ENCODE assay signal across 1 cellular context in the genomic region with DNA sequence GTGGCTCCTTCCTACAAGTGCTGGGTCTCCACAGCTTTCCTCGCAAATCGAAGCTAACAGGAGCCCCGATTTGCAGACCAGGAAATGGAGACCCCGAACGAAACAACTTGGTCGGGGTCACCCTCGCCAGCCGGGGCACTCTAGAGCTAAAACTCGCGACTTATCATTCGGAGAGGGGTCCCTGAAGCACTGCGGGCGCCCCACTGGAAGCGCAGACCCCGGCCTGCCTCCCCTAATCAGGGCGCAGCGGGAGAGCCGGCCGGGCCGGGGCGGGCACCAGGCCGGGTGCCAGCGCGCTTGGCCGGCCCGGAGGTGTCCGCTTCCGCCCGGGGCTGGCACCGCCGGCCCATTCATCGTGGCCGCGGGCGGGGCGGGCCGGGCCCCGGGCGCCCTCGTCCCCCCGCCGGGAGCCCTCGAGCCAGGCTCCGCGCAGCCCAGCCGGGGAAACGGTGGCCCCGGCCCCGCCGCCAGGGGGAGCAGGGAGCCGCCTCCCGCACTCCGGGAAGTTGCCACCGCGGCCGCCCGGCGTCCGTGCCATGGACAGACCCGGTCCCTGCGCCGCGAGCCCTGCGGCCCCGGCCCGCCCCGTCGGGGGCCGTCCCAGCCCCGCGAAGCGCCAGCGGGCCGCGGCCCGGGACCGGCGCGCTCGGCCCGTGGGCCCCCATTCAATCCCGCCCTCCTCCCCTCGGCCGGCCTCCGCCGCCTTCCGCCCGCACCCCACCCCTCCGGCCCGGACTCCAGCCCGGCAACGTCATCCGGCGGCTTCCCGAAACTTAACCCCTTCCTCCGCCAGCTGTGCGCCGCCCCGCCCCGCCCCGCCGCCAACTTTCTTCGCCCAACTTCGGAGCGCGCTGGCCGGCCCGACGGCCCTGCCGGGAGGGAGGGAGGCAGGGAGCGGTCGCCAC.
TF ChIP-seq lines count a peak whose summit lies in the region.

No MANE protein-coding gene starts in this region.

TF ChIP-seq in HepG2, 621 proteins besides CTCF, POLR2A, EP300 and RAD21 (continued from another document and continues in another):
- TF ChIP-seq, protein P1, sequence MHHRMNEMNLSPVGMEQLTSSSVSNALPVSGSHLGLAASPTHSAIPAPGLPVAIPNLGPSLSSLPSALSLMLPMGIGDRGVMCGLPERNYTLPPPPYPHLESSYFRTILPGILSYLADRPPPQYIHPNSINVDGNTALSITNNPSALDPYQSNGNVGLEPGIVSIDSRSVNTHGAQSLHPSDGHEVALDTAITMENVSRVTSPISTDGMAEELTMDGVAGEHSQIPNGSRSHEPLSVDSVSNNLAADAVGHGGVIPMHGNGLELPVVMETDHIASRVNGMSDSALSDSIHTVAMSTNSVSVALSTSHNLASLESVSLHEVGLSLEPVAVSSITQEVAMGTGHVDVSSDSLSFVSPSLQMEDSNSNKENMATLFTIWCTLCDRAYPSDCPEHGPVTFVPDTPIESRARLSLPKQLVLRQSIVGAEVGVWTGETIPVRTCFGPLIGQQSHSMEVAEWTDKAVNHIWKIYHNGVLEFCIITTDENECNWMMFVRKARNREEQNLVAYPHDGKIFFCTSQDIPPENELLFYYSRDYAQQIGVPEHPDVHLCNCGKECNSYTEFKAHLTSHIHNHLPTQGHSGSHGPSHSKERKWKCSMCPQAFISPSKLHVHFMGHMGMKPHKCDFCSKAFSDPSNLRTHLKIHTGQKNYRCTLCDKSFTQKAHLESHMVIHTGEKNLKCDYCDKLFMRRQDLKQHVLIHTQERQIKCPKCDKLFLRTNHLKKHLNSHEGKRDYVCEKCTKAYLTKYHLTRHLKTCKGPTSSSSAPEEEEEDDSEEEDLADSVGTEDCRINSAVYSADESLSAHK (CRISPR knock-in tag; IDR thresholded peaks at IDR 0.05; ENCODE audit: borderline replicate concordance) = no peak
- TF ChIP-seq RARA (CRISPR knock-in tag; IDR thresholded peaks at IDR 0.05) (peak; percentile 11; the same call in 1 of the 2 replicates), ZNF598 (CRISPR knock-in tag; IDR thresholded peaks at IDR 0.05; ENCODE audit: borderline replicate concordance) (no peak), ZBTB38 (CRISPR knock-in tag; IDR thresholded peaks at IDR 0.05) (no peak), ZNF264 (CRISPR knock-in tag; IDR thresholded peaks at IDR 0.05) (no peak), JARID2 (CRISPR knock-in tag; IDR thresholded peaks at IDR 0.05; ENCODE audit: insufficient replicate concordance) (no peak), ZNF878 (CRISPR knock-in tag; IDR thresholded peaks at IDR 0.05) (no peak), HOXA5 (CRISPR knock-in tag; IDR thresholded peaks at IDR 0.05) (0 out of 2 replicates have a peak, but pooled peaks have one; percentile 29), ZNF20 (CRISPR knock-in tag; IDR thresholded peaks at IDR 0.05) (no peak), SP4 (CRISPR knock-in tag; IDR thresholded peaks at IDR 0.05) (0 out of 2 replicates have a peak, but pooled peaks have one; percentile 28), GPN1 (CRISPR knock-in tag; IDR thresholded peaks at IDR 0.05; ENCODE audit: borderline replicate concordance) (0 out of 2 replicates have a peak, but pooled peaks have one; percentile 49), MLLT10 (CRISPR knock-in tag; IDR thresholded peaks at IDR 0.05) (no peak), YEATS4 (CRISPR knock-in tag; IDR thresholded peaks at IDR 0.05; ENCODE audit: borderline replicate concordance) (no peak), ZNF230 (CRISPR knock-in tag; IDR thresholded peaks at IDR 0.05) (no peak), AGO2 (optimal IDR thresholded peaks at IDR 0.05; ENCODE audit: low read depth, low read length) (peak; percentile 75), ZNF549 (CRISPR knock-in tag; IDR thresholded peaks at IDR 0.05) (no peak), ZNF225 (CRISPR knock-in tag; IDR thresholded peaks at IDR 0.05) (peak; percentile 6; the same call in 1 of the 2 replicates), DR1 (CRISPR knock-in tag; IDR thresholded peaks at IDR 0.05) (no peak), ERF (CRISPR knock-in tag; IDR thresholded peaks at IDR 0.05) (no peak), HOXA3 (CRISPR knock-in tag; IDR thresholded peaks at IDR 0.05) (peak; percentile 52; the same call in 1 of the 2 replicates), NR2F2 (IDR thresholded peaks at IDR 0.05; ENCODE audit: borderline replicate concordance, low read depth) (no peak), ARID2 (CRISPR knock-in tag; IDR thresholded peaks at IDR 0.05; ENCODE audit: borderline replicate concordance) (0 out of 2 replicates have a peak, but pooled peaks have one; percentile 64), XRCC5 (optimal IDR thresholded peaks at IDR 0.05; ENCODE audit: low read length) (no peak), MED1 (CRISPR knock-in tag; IDR thresholded peaks at IDR 0.05) (no peak), ZNF616 (CRISPR knock-in tag; IDR thresholded peaks at IDR 0.05; ENCODE audit: low read depth) (0 out of 2 replicates have a peak, but pooled peaks have one; percentile 37), PPARG (CRISPR knock-in tag; conservative IDR thresholded peaks at IDR 0.05) (no peak), BCL6 (CRISPR knock-in tag; IDR thresholded peaks at IDR 0.05) (0 out of 2 replicates have a peak, but pooled peaks have one; percentile 44), AGO1 (IDR thresholded peaks at IDR 0.05; ENCODE audit: low read depth, low read length, poor library complexity, severe bottlenecking) (peak; percentile 22), LRRFIP1 (CRISPR knock-in tag; conservative IDR thresholded peaks at IDR 0.05) (no peak), TBX2 (CRISPR knock-in tag; IDR thresholded peaks at IDR 0.05; ENCODE audit: borderline replicate concordance) (0 out of 2 replicates have a peak, but pooled peaks have one; percentile 2), PHF8 (CRISPR knock-in tag; IDR thresholded peaks at IDR 0.05) (peak; percentile 43), ZFP36L1 (CRISPR knock-in tag; IDR thresholded peaks at IDR 0.05) (no peak), ZKSCAN1 (IDR thresholded peaks at IDR 0.05; ENCODE audit: low read length) (no peak), ZNF773 (CRISPR knock-in tag; IDR thresholded peaks at IDR 0.05; ENCODE audit: borderline replicate concordance) (0 out of 2 replicates have a peak, but pooled peaks have one; percentile 58), PRMT3 (CRISPR knock-in tag; IDR thresholded peaks at IDR 0.05; ENCODE audit: borderline replicate concordance, low read depth) (0 out of 2 replicates have a peak, but pooled peaks have one; percentile 6), ZNF543 (CRISPR knock-in tag; IDR thresholded peaks at IDR 0.05) (peak; percentile 27; the same call in 1 of the 2 replicates), HNRNPUL1 (IDR thresholded peaks at IDR 0.05; ENCODE audit: low read depth, low read length) (no peak), STAG1 (CRISPR knock-in tag; IDR thresholded peaks at IDR 0.05) (peak; percentile 83), MYC (CRISPR knock-in tag; IDR thresholded peaks at IDR 0.05; ENCODE audit: borderline replicate concordance) (peak; percentile 54; the same call in 1 of the 2 replicates), ZFP82 (CRISPR knock-in tag; IDR thresholded peaks at IDR 0.05; ENCODE audit: borderline replicate concordance) (peak; percentile 95), ZNF552 (CRISPR knock-in tag; IDR thresholded peaks at IDR 0.05; ENCODE audit: borderline replicate concordance) (no peak), BRCA1 (CRISPR knock-in tag; IDR thresholded peaks at IDR 0.05) (no peak), ZBTB25 (CRISPR knock-in tag; IDR thresholded peaks at IDR 0.05) (no peak; the same call in 1 of the 2 replicates)
- TF ChIP-seq, protein P2, sequence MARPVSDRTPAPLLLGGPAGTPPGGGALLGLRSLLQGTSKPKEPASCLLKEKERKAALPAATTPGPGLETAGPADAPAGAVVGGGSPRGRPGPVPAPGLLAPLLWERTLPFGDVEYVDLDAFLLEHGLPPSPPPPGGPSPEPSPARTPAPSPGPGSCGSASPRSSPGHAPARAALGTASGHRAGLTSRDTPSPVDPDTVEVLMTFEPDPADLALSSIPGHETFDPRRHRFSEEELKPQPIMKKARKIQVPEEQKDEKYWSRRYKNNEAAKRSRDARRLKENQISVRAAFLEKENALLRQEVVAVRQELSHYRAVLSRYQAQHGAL (CRISPR knock-in tag; IDR thresholded peaks at IDR 0.05; ENCODE audit: not compliant biosample characterization) = no peak
- TF ChIP-seq, protein P3, sequence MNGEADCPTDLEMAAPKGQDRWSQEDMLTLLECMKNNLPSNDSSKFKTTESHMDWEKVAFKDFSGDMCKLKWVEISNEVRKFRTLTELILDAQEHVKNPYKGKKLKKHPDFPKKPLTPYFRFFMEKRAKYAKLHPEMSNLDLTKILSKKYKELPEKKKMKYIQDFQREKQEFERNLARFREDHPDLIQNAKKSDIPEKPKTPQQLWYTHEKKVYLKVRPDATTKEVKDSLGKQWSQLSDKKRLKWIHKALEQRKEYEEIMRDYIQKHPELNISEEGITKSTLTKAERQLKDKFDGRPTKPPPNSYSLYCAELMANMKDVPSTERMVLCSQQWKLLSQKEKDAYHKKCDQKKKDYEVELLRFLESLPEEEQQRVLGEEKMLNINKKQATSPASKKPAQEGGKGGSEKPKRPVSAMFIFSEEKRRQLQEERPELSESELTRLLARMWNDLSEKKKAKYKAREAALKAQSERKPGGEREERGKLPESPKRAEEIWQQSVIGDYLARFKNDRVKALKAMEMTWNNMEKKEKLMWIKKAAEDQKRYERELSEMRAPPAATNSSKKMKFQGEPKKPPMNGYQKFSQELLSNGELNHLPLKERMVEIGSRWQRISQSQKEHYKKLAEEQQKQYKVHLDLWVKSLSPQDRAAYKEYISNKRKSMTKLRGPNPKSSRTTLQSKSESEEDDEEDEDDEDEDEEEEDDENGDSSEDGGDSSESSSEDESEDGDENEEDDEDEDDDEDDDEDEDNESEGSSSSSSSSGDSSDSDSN (CRISPR knock-in tag; IDR thresholded peaks at IDR 0.05) = peak; percentile 63
- TF ChIP-seq, protein P4, sequence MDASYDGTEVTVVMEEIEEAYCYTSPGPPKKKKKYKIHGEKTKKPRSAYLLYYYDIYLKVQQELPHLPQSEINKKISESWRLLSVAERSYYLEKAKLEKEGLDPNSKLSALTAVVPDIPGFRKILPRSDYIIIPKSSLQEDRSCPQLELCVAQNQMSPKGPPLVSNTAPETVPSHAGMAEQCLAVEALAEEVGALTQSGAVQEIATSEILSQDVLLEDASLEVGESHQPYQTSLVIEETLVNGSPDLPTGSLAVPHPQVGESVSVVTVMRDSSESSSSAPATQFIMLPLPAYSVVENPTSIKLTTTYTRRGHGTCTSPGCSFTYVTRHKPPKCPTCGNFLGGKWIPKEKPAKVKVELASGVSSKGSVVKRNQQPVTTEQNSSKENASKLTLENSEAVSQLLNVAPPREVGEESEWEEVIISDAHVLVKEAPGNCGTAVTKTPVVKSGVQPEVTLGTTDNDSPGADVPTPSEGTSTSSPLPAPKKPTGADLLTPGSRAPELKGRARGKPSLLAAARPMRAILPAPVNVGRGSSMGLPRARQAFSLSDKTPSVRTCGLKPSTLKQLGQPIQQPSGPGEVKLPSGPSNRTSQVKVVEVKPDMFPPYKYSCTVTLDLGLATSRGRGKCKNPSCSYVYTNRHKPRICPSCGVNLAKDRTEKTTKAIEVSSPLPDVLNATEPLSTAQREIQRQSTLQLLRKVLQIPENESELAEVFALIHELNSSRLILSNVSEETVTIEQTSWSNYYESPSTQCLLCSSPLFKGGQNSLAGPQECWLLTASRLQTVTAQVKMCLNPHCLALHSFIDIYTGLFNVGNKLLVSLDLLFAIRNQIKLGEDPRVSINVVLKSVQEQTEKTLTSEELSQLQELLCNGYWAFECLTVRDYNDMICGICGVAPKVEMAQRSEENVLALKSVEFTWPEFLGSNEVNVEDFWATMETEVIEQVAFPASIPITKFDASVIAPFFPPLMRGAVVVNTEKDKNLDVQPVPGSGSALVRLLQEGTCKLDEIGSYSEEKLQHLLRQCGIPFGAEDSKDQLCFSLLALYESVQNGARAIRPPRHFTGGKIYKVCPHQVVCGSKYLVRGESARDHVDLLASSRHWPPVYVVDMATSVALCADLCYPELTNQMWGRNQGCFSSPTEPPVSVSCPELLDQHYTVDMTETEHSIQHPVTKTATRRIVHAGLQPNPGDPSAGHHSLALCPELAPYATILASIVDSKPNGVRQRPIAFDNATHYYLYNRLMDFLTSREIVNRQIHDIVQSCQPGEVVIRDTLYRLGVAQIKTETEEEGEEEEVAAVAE (CRISPR knock-in tag; IDR thresholded peaks at IDR 0.05; ENCODE audit: borderline replicate concordance) = 0 out of 2 replicates have a peak, but pooled peaks have one; percentile 41
- TF ChIP-seq, protein P5, sequence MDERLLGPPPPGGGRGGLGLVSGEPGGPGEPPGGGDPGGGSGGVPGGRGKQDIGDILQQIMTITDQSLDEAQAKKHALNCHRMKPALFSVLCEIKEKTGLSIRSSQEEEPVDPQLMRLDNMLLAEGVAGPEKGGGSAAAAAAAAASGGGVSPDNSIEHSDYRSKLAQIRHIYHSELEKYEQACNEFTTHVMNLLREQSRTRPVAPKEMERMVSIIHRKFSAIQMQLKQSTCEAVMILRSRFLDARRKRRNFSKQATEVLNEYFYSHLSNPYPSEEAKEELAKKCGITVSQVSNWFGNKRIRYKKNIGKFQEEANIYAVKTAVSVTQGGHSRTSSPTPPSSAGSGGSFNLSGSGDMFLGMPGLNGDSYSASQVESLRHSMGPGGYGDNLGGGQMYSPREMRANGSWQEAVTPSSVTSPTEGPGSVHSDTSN (CRISPR knock-in tag; IDR thresholded peaks at IDR 0.05) = no peak
